In the genomic region with DNA sequence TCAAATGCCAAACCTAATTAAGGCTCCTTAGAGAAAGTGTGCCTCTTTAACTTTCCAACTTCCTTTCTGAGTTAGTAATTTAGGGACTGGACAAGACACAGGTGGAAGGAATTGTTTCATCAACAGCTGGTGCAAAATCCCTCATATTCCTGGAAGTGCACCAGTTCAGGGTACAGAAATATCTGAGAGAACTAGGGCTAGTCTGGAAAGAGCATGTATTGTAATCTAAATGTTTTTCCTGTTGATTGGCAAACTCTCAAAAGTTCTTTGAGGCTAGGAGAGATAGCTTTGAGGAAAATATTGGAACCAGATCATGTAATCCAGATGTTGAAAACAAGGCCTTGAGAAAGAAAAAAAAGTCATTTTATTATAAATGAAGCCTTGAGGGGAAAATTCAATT, we compare ENCODE assay signal across 25 cellular contexts.
"Had no signal": no experiment of that assay in that cellular context is flagged by ENCODE, and none has a peak within 500 bp of the region (broad histone marks: within the 10 kb centered on the region; RNA-seq: fewer than 3 reads in every experiment).

No MANE protein-coding gene starts in this region.

- H3K9me3 ChIP-seq: esophagus muscularis mucosa, left lung, sigmoid colon, transverse colon had no signal

- H3K27ac Mint-ChIP-seq: activated naive CD4-positive, alpha-beta T cell treated with anti-CD3 and anti-CD28 coated beads for 36 hours; effector memory CD8-positive, alpha-beta T cell; natural killer cell treated with Interleukin-12 subunit alpha and Interleukin-12 subunit beta and Interleukin-15 and Interleukin-18, amount 100 ng/mL, for 72 hours; stimulated activated naive B cell treated with anti-CD40 and anti-IgM and Interleukin-4, amounts not matched to agents 10 μg/mL and 1 μg/mL and 100 μg/mL, for 72 hours had no signal

- H3K4me1 ChIP-seq: esophagus muscularis mucosa, left lung, parathyroid adenoma, sigmoid colon, transverse colon had no signal

- H3K27me3 ChIP-seq: brain microvascular endothelial cell, esophagus muscularis mucosa, left lung, transverse colon had no signal

- H3K79me2 ChIP-seq: parathyroid adenoma had no signal

- H2AFZ ChIP-seq: parathyroid adenoma had no signal

- H3K9me3 Mint-ChIP-seq: activated naive CD4-positive, alpha-beta T cell treated with anti-CD3 and anti-CD28 coated beads for 36 hours; activated T-cell treated with anti-CD3 and anti-CD28 coated beads, Interleukin-2, amount 50 U/mL, for 4 hours; effector memory CD8-positive, alpha-beta T cell; natural killer cell treated with Interleukin-12 subunit alpha and Interleukin-12 subunit beta and Interleukin-15 and Interleukin-18, amount 100 ng/mL, for 72 hours had no signal

- H3K4me3 ChIP-seq: esophagus muscularis mucosa, left lung, sigmoid colon, smooth muscle cell, transverse colon had no signal

- H3K36me3 Mint-ChIP-seq: natural killer cell treated with Interleukin-12 subunit alpha and Interleukin-12 subunit beta and Interleukin-15 and Interleukin-18, amount 100 ng/mL, for 72 hours had no signal

- H3K4me3 Mint-ChIP-seq: activated naive CD4-positive, alpha-beta T cell treated with anti-CD3 and anti-CD28 coated beads for 36 hours; activated T-cell treated with anti-CD3 and anti-CD28 coated beads, Interleukin-2, amount 50 U/mL, for 4 hours; effector memory CD8-positive, alpha-beta T cell; natural killer cell treated with Interleukin-12 subunit alpha and Interleukin-12 subunit beta and Interleukin-15 and Interleukin-18, amount 100 ng/mL, for 72 hours; stimulated activated naive B cell treated with anti-CD40 and anti-IgM and Interleukin-4, amounts not matched to agents 10 μg/mL and 1 μg/mL and 100 μg/mL, for 72 hours had no signal

- H3K4me2 ChIP-seq: smooth muscle cell had no signal

- H3K36me3 ChIP-seq: brain microvascular endothelial cell, esophagus muscularis mucosa, left lung, sigmoid colon, transverse colon had no signal

- DNase-seq: activated CD4-positive, alpha-beta T cell treated with anti-CD3 and anti-CD28 coated beads for 1 hour; activated CD8-positive, alpha-beta memory T cell treated with anti-CD3 and anti-CD28 coated beads, Interleukin-2, amount 50 U/mL, for 48 hours; activated effector memory CD4-positive, alpha-beta T cell treated with Interleukin-2 at 50 U/mL for 16 hours; activated naive CD4-positive, alpha-beta T cell treated with anti-CD3 and anti-CD28 coated beads for 36 hours; activated T-cell treated with anti-CD3 and anti-CD28 coated beads, Interleukin-2, amount 50 U/mL, for 4 hours; aorta; brain microvascular endothelial cell; central memory CD4-positive, alpha-beta T cell; effector memory CD8-positive, alpha-beta T cell; foreskin melanocyte; hippocampal formation; kidney glomerular epithelial cell; left lung; mammary epithelial cell; midbrain; sigmoid colon; stimulated activated CD4-positive, alpha-beta T cell treated with anti-CD3 and anti-CD28 coated beads, Interleukin-2, amount 100 ng/mL, for 48 hours; stimulated activated CD8-positive, alpha-beta memory T cell treated with anti-CD3 and anti-CD28 coated beads, Interleukin-4, amount 100 ng/mL, for 48 hours; stimulated activated naive B cell treated with anti-CD40 and anti-IgM and Interleukin-4, amounts not matched to agents 10 μg/mL and 1 μg/mL and 100 μg/mL, for 72 hours; T-helper 9 cell; transverse colon had no signal

- H3K27me3 Mint-ChIP-seq: stimulated activated naive B cell treated with anti-CD40 and anti-IgM and Interleukin-4, amounts not matched to agents 10 μg/mL and 1 μg/mL and 100 μg/mL, for 72 hours had no signal

- H3K27ac ChIP-seq: brain microvascular endothelial cell, esophagus muscularis mucosa, left lung, parathyroid adenoma, sigmoid colon, transverse colon had no signal
